In genomic region chr11:14042686-14043440, GRCh38 we compare ENCODE assay signal across 20 cellular contexts.
DNase-seq lines count a peak whose midpoint lies in the region; ATAC-seq and TF ChIP-seq lines count a peak whose summit lies in the region.
"Had no signal": no experiment of that assay in that cellular context is flagged by ENCODE, and none has a peak within 500 bp of the region (broad histone marks: within the 10 kb centered on the region; RNA-seq: fewer than 3 reads in every experiment).

No MANE protein-coding gene starts in this region.

- DNase-seq in left cardiac atrium, result no peak
- DNase-seq in right atrium auricular region (ENCODE audit: low spot score), result no peak
- DNase-seq in globus pallidus (ENCODE audit: low spot score), result peak; percentile 71
- DNase-seq in neural crest cell (ENCODE audit: low read depth, low spot score), result no peak
- DNase-seq in aorta, result no peak
- no peak for DNase-seq in NCI-H345 (lab: John Stamatoyannopoulos, UW)
- no peak for DNase-seq in SIG-M5 (lab: John Stamatoyannopoulos, UW)
- DNase-seq in DMS 273 treated with DMSO at 0.1 percent for 48 hours (lab: John Stamatoyannopoulos, UW), result no peak
- DNase-seq: 8988T; BE2C; CD4-positive, CD25-positive, alpha-beta regulatory T cell; COR-L47; DMS153; H7; NCI-H1417 treated with DMSO at 0.1 percent for 48 hours; NCI-H2029; NCI-H526 treated with DMSO at 0.1 percent for 48 hours had no signal

- no peak overlapping the region for H3K4me3 Mint-ChIP-seq in neural crest cell
- H3K4me3 Mint-ChIP-seq: CD4-positive, CD25-positive, alpha-beta regulatory T cell had no signal

- intact Hi-C loops in left cardiac atrium (cut with DNase I) (no loop called here), aorta (cut with DNase I) (loop anchor here in 1 of 2 donors (5.0 kb wide), 1 partner anchor 86 kb away; no protein-coding TSS in a partner anchor)

- WGBS in aorta, 2 donors, result 83 to 87% methylated on average over 4 of the region's 4 CpGs

- H3K9me3 Mint-ChIP-seq in neural crest cell, result no peaks in the 10 kb centered on the region

- no peaks in the 10 kb centered on the region for H3K4me1 Mint-ChIP-seq in neural crest cell
- H3K4me1 Mint-ChIP-seq: CD4-positive, CD25-positive, alpha-beta regulatory T cell had no signal

- ATAC-seq in left cardiac atrium (peak; percentile 21 to 84), aorta (ENCODE audit: low FRiP score) (peak; percentile 56)
- ATAC-seq: GM12878, Right ventricle myocardium inferior had no signal

- H3K4me1 ChIP-seq in right atrium auricular region, result no peaks in the 10 kb centered on the region
- H3K4me1 ChIP-seq in aorta (ENCODE audit: control insufficient read depth in 1 of 2, insufficient read depth in 2 of 2, low read length in 2 of 2), result peaks cover 0 to 3% of the 10 kb centered on the region in 2 donors
- H3K4me1 ChIP-seq: BE2C had no signal

- no peaks in the 10 kb centered on the region for H3K27me3 ChIP-seq in right atrium auricular region
- H3K27me3 ChIP-seq in aorta (ENCODE audit: control insufficient read depth in 1 of 2, insufficient read depth in 2 of 2, low read length in 1 of 2), result no peaks in the 10 kb centered on the region
- H3K27me3 ChIP-seq: BE2C had no signal

- H3K27me3 Mint-ChIP-seq in neural crest cell (ENCODE audit: low read depth), result peaks cover 12% of the 10 kb centered on the region

- no peak for TF ChIP-seq CTCF in right atrium auricular region (IDR thresholded peaks at IDR 0.05)
- TF ChIP-seq CTCF in neural crest cell (conservative IDR thresholded peaks at IDR 0.05), result no peak

- no peaks in the 10 kb centered on the region for H3K36me3 Mint-ChIP-seq in neural crest cell (ENCODE audit: low read depth)
- H3K36me3 Mint-ChIP-seq: CD4-positive, CD25-positive, alpha-beta regulatory T cell had no signal

- H3K36me3 ChIP-seq in right atrium auricular region (no peaks in the 10 kb centered on the region), aorta (ENCODE audit: control insufficient read depth in 1 of 2, insufficient read depth in 2 of 2, low read length in 1 of 2) (no peaks in the 10 kb centered on the region)
- H3K36me3 ChIP-seq: BE2C had no signal

- no peaks in the 10 kb centered on the region for H3K9me3 ChIP-seq in right atrium auricular region
- no peaks in the 10 kb centered on the region for H3K9me3 ChIP-seq in aorta (ENCODE audit: control insufficient read depth, low read length)
- H3K9me3 ChIP-seq: BE2C had no signal

- peak overlapping the region; percentile 31 for H3K27ac Mint-ChIP-seq in neural crest cell (ENCODE audit: unreplicated experiment)
- H3K27ac Mint-ChIP-seq: CD4-positive, CD25-positive, alpha-beta regulatory T cell had no signal

- H3K4me3 ChIP-seq in right atrium auricular region (no peak overlapping the region), aorta (ENCODE audit: low read length in 2 of 2) (no peak overlapping the region)
- H3K4me3 ChIP-seq: GM12878 had no signal

- no peak overlapping the region for H3K27ac ChIP-seq in right atrium auricular region
- no peak overlapping the region for H3K27ac ChIP-seq in aorta (ENCODE audit: low read depth in 1 of 2, low read length in 2 of 2)
- H3K27ac ChIP-seq: HL-60 had no signal
